In the genomic region with DNA sequence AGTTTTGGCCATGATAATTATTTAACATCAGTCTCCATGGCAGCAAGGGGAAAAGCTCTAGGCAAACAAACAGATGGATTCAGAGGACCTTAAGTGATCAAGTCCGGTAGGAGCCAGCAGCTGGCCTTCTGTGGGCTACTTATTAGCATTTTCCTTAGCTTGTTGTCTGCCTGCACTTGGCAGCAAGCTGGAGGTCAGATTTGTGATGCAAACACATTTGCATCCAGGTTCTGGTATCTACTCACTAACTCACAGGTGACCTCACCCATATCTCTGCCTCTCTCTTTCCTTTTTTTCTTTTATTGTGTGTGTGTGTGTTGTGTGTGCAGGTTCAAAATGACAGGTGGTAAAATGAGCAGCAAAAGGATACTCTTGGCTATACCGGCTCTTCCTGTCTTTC, we compare ENCODE assay signal across 9 cellular contexts. TPM values are rescaled to one million over a fixed set of nuclear protein-coding genes. Genes with fewer than 3 reads are reported as not detected.
DNase-seq lines count a peak whose midpoint lies in the region; ATAC-seq and TF ChIP-seq lines count a peak whose summit lies in the region.
"Had no signal": no experiment of that assay in that cellular context is flagged by ENCODE, and none has a peak within 500 bp of the region (broad histone marks: within the 10 kb centered on the region; RNA-seq: fewer than 3 reads in every experiment).

No MANE protein-coding gene starts in this region.

- H3K9me3 Mint-ChIP-seq in H9: no peaks in the 10 kb centered on the region
- H3K9me3 Mint-ChIP-seq: activated naive CD8-positive, alpha-beta T cell treated with anti-CD3 and anti-CD28 coated beads, Interleukin-2, amount 10 ng/mL, durations not matched to agents 7 days and 5 days had no signal

- no peaks in the 10 kb centered on the region for H3K9me3 ChIP-seq in H9 (ENCODE audit: control insufficient read depth, low read depth, low read length)
- no peaks in the 10 kb centered on the region for H3K9me3 ChIP-seq in skeletal muscle satellite cell (replicated peaks; ENCODE audit: low read length)

- H2AFZ ChIP-seq in H9 (ENCODE audit: low read length): no peak overlapping the region

- H3K27me3 ChIP-seq in H9 (ENCODE audit: insufficient read depth, low read length): no peaks in the 10 kb centered on the region
- H3K27me3 ChIP-seq in skeletal muscle satellite cell (ENCODE audit: control insufficient read depth, insufficient read depth, low read length): no peaks in the 10 kb centered on the region

- H3K4me3 Mint-ChIP-seq in H9: peak overlapping the region; percentile 20 to 66; a peak in 4 of 5 replicates
- H3K4me3 Mint-ChIP-seq: activated naive CD8-positive, alpha-beta T cell treated with anti-CD3 and anti-CD28 coated beads, Interleukin-2, amount 10 ng/mL, durations not matched to agents 7 days and 5 days had no signal

- H3K4me3 ChIP-seq in skeletal muscle satellite cell (ENCODE audit: low read length): no peak overlapping the region

- H4K5ac ChIP-seq in H9 (ENCODE audit: insufficient read length, low read depth, low read length): peak overlapping the region; percentile 72

- H2BK12ac ChIP-seq in H9 (ENCODE audit: insufficient read length, low read depth, low read length): no peak overlapping the region

- no peaks in the 10 kb centered on the region for H3K23me2 ChIP-seq in H9 (ENCODE audit: insufficient read length, low read depth, low read length, poor library complexity, severe bottlenecking)

- H3K23ac ChIP-seq in H9 (ENCODE audit: insufficient read length, low read depth, low read length): no peak overlapping the region

- H4K91ac ChIP-seq in H9 (ENCODE audit: insufficient read length, low read depth, low read length): peak overlapping the region; percentile 10

- H3K4me1 ChIP-seq in H9 (ENCODE audit: insufficient read depth, low read length) (peaks cover 12% of the 10 kb centered on the region; the same call in 1 of the 2 replicates), skeletal muscle satellite cell (ENCODE audit: control insufficient read depth, insufficient read depth, low read length) (peaks cover 14% of the 10 kb centered on the region)

- H3K79me2 ChIP-seq in H9 (ENCODE audit: insufficient read depth, low read length): peaks cover 7% of the 10 kb centered on the region; the same call in 1 of the 2 replicates

- no CpG with 5 or more reads among the region's 2 CpGs for WGBS in H9 (ENCODE audit: extremely low coverage, insufficient read length, low lambda C conversion rate)

- H3K36me3 ChIP-seq in skeletal muscle satellite cell (ENCODE audit: insufficient read depth, low read length): no peaks in the 10 kb centered on the region

- ATAC-seq in Right ventricle myocardium superior (ENCODE audit: poor library complexity) (peak; percentile 32), GM19452 (IDR thresholded peaks at IDR 0.05; ENCODE audit: unreplicated experiment) (no peak), HG02852 (IDR thresholded peaks at IDR 0.05; ENCODE audit: unreplicated experiment) (no peak)

- H3K79me1 ChIP-seq in H9 (ENCODE audit: insufficient read depth, low read depth, low read length, poor library complexity, severe bottlenecking): no peaks in the 10 kb centered on the region

- H3K27ac Mint-ChIP-seq in H9: peak overlapping the region; percentile 94 to 98 (median 95)
- H3K27ac Mint-ChIP-seq: activated naive CD8-positive, alpha-beta T cell treated with anti-CD3 and anti-CD28 coated beads, Interleukin-2, amount 10 ng/mL, durations not matched to agents 7 days and 5 days had no signal

- peak overlapping the region; percentile 55 for H2BK5ac ChIP-seq in H9 (ENCODE audit: insufficient read length, low read length)

- H4K8ac ChIP-seq in H9 (replicated peaks; ENCODE audit: insufficient read length, low read depth, low read length): no peak overlapping the region

- peak overlapping the region; percentile 43; the same call in 1 of the 2 replicates for H3K14ac ChIP-seq in H9 (ENCODE audit: insufficient read depth, low read length)

- no peak overlapping the region for H2BK15ac ChIP-seq in H9 (ENCODE audit: low read depth, low read length)

- H3K4me2 ChIP-seq in H9 (ENCODE audit: insufficient read depth, insufficient read length, low read length) (peak overlapping the region; percentile 53), skeletal muscle satellite cell (ENCODE audit: low read length) (peak overlapping the region; percentile 17)

- no peaks in the 10 kb centered on the region; a peak in 2 of 7 replicates for H3K36me3 Mint-ChIP-seq in H9 (ENCODE audit: insufficient read depth in 1 of 3, low read depth in 3 of 3)
- H3K36me3 Mint-ChIP-seq: activated naive CD8-positive, alpha-beta T cell treated with anti-CD3 and anti-CD28 coated beads, Interleukin-2, amount 10 ng/mL, durations not matched to agents 7 days and 5 days had no signal

- H3T11ph ChIP-seq in H9 (ENCODE audit: low read length): peak overlapping the region; percentile 97

- TF ChIP-seq CTCF in H9 (conservative IDR thresholded peaks at IDR 0.05): no peak

- H3K27ac ChIP-seq in H9 (ENCODE audit: insufficient read length, low read depth, low read length): peak overlapping the region; percentile 99

- no peak overlapping the region for H2BK20ac ChIP-seq in H9 (ENCODE audit: low read depth, low read length, poor library complexity, severe bottlenecking)

- DNase-seq in H9 (peak; percentile 82), SHP77 treated with DMSO at 0.1 percent for 48 hours (lab: John Stamatoyannopoulos, UW) (peak; percentile 81), Right ventricle myocardium superior (no peak), hippocampal formation (lab: John Stamatoyannopoulos, UW) (no peak), retina (no peak)
- DNase-seq: activated naive CD8-positive, alpha-beta T cell treated with anti-CD3 and anti-CD28 coated beads, Interleukin-2, amount 10 ng/mL, durations not matched to agents 7 days and 5 days had no signal

- H3K56ac ChIP-seq in H9 (ENCODE audit: insufficient read length, low read depth, low read length): no peak overlapping the region

- H3K27me3 Mint-ChIP-seq in H9 (ENCODE audit: low read depth): no peaks in the 10 kb centered on the region

- no peaks in the 10 kb centered on the region for H4K20me1 ChIP-seq in H9 (ENCODE audit: control insufficient read depth, insufficient read depth, insufficient read length)

- peaks cover 61 to 64% of the 10 kb centered on the region in 2 experiments for H3K4me1 Mint-ChIP-seq in H9
- H3K4me1 Mint-ChIP-seq: activated naive CD8-positive, alpha-beta T cell treated with anti-CD3 and anti-CD28 coated beads, Interleukin-2, amount 10 ng/mL, durations not matched to agents 7 days and 5 days had no signal

- H2BK120ac ChIP-seq in H9 (ENCODE audit: low read depth, low read length, poor library complexity, severe bottlenecking): peak overlapping the region; percentile 87

- H2AK5ac ChIP-seq in H9 (ENCODE audit: insufficient read length, low read length): peak overlapping the region; percentile 9

- H3K18ac ChIP-seq in H9 (ENCODE audit: insufficient read length, low read depth, low read length): peak overlapping the region; percentile 63

- H3K9ac ChIP-seq in H9 (ENCODE audit: extremely low read depth, insufficient read length, low read length) (peak overlapping the region; percentile 51), skeletal muscle satellite cell (ENCODE audit: low read depth, low read length) (no peak overlapping the region)

- intact Hi-C loops in Right ventricle myocardium superior (cut with DNase I): no loop called here

- no peak overlapping the region; the same call in 1 of the 2 replicates for H3K4ac ChIP-seq in H9 (ENCODE audit: low read depth, low read length)

RNA-seq across cellular contexts. Expression of a gene that starts 32.3 kb away (rescaled TPM):
- 35.5 and 39.1 TPM in 2 replicates for total RNA-seq in H9 (2021)
- 7.2 TPM for total RNA-seq in Right ventricle myocardium superior
- 5.9 and 10.9 TPM in 2 replicates for total RNA-seq in skeletal muscle satellite cell (2012; rRNA removed)
- total RNA-seq: activated naive CD8-positive, alpha-beta T cell treated with anti-CD3 and anti-CD28 coated beads, Interleukin-2, amount 10 ng/mL, durations not matched to agents 7 days and 5 days had no signal

Comparison
In these comparisons a context has a peak if more than half of its experiments do, and no peak if none do; other contexts are left out.
1. DNase-seq: peak in H9 (single experiment) and SHP77 treated with DMSO at 0.1 percent for 48 hours (single experiment); none in Right ventricle myocardium superior (single experiment), hippocampal formation (0 of 2) and retina (single experiment).